9 cellular contexts compared by ENCODE assay signal in the genomic region with DNA sequence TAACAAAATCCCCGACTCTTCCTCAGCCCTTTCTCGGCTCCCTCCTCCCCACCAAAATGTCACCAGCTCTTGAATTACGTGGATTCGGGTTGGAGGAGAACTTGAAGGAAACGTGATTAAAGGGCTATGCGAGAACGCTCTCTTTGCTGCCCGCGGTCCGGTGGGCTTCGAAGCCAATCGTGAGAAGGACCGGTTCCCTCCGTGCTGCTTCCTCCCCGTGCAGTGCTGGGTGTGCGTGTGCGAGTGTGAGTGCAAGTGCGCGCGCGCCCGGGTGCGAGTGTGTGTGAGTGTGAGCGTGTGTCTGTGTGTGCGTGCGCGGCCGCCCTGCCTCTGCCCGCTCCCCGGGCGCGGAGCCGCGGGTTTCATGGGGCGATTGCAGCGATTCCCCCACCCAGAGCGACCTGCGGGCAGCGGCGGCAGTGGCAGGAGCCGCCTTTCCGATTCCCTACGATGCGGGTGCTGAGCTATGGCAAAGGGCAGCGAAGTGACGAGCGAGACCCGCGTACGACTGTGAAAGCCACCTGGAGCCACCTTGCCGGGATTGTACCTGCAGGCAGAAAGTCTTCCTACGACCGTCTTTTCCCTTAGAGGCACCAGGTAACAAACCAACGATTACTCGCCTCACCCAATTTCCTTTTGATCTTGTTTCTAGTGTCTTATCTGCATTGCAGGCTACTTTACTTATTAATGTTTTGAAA. TPM values are rescaled to one million over a fixed set of nuclear protein-coding genes. Genes with fewer than 3 reads are reported as not detected.
DNase-seq lines count a peak whose midpoint lies in the region; ATAC-seq and TF ChIP-seq lines count a peak whose summit lies in the region.
"Had no signal": no experiment of that assay in that cellular context is flagged by ENCODE, and none has a peak within 500 bp of the region (broad histone marks: within the 10 kb centered on the region; RNA-seq: fewer than 3 reads in every experiment).

No MANE protein-coding gene starts in this region.

- H3K36me3 Mint-ChIP-seq in activated T-cell treated with anti-CD3 and anti-CD28 coated beads, Interleukin-2, amount 50 U/mL, for 4 hours (ENCODE audit: insufficient read depth): no peaks in the 10 kb centered on the region
- H3K36me3 Mint-ChIP-seq in activated naive CD8-positive, alpha-beta T cell treated with anti-CD3 and anti-CD28 coated beads, Interleukin-2, amount 50 U/mL, for 24 hours (ENCODE audit: low read depth): peaks cover 1% of the 10 kb centered on the region

- no peaks in the 10 kb centered on the region for H3K9me3 Mint-ChIP-seq in activated T-cell treated with anti-CD3 and anti-CD28 coated beads, Interleukin-2, amount 50 U/mL, for 4 hours
- H3K9me3 Mint-ChIP-seq in activated naive CD8-positive, alpha-beta T cell treated with anti-CD3 and anti-CD28 coated beads, Interleukin-2, amount 50 U/mL, for 24 hours: no peaks in the 10 kb centered on the region

- H3K27me3 Mint-ChIP-seq in activated T-cell treated with anti-CD3 and anti-CD28 coated beads, Interleukin-2, amount 50 U/mL, for 4 hours (ENCODE audit: low read depth): peaks cover 71% of the 10 kb centered on the region
- H3K27me3 Mint-ChIP-seq in activated naive CD8-positive, alpha-beta T cell treated with anti-CD3 and anti-CD28 coated beads, Interleukin-2, amount 50 U/mL, for 24 hours: peaks cover 75% of the 10 kb centered on the region

- H3K4me3 Mint-ChIP-seq in activated T-cell treated with anti-CD3 and anti-CD28 coated beads, Interleukin-2, amount 50 U/mL, for 4 hours: peak overlapping the region; percentile 71
- H3K4me3 Mint-ChIP-seq in activated naive CD8-positive, alpha-beta T cell treated with anti-CD3 and anti-CD28 coated beads, Interleukin-2, amount 50 U/mL, for 24 hours: peak overlapping the region; percentile 57

- in situ Hi-C loops in transverse colon (cut with MboI; ENCODE audit: low pct_ligation_motif_present in 1 of 4, low pct_unique_long_range_greater_than_20kb in 1 of 4, low sequenced_read_pairs in 3 of 4): no loop called here

- peaks cover 38% of the 10 kb centered on the region for H3K4me1 Mint-ChIP-seq in activated T-cell treated with anti-CD3 and anti-CD28 coated beads, Interleukin-2, amount 50 U/mL, for 4 hours (ENCODE audit: low read depth)
- peaks cover 46% of the 10 kb centered on the region for H3K4me1 Mint-ChIP-seq in activated naive CD8-positive, alpha-beta T cell treated with anti-CD3 and anti-CD28 coated beads, Interleukin-2, amount 50 U/mL, for 24 hours

- H3K27ac ChIP-seq in layer of hippocampus (ENCODE audit: low read depth, low read length) (peak overlapping the region; percentile 22), transverse colon (peak overlapping the region in 1 of 4 donors; percentile 77), foreskin keratinocyte (no peak overlapping the region)

- no peak for TF ChIP-seq EP300 in transverse colon (IDR thresholded peaks at IDR 0.05; ENCODE audit: low read depth)

- H3K4me3 ChIP-seq in transverse colon: peak overlapping the region in 3 of 4 donors; percentile 14 to 59 (median 38)

- intact Hi-C loops in transverse colon (cut with DNase I; ENCODE audit: low total_unique reads): no loop called here

- no peak overlapping the region for H3K27ac Mint-ChIP-seq in activated naive CD8-positive, alpha-beta T cell treated with anti-CD3 and anti-CD28 coated beads, Interleukin-2, amount 50 U/mL, for 24 hours

- H3K4me1 ChIP-seq in transverse colon: peaks cover 0 to 26% (median 4%) of the 10 kb centered on the region in 4 donors
- no peaks in the 10 kb centered on the region for H3K4me1 ChIP-seq in foreskin keratinocyte

- no peak for DNase-seq in activated T-cell treated with anti-CD3 and anti-CD28 coated beads, Interleukin-2, amount 50 U/mL, for 4 hours
- DNase-seq in activated T-cell treated with anti-CD3 and anti-CD28 coated beads for 4 hours (no peak), transverse colon (no peak), foreskin keratinocyte (no peak)
- DNase-seq in activated naive CD8-positive, alpha-beta T cell treated with anti-CD3 and anti-CD28 coated beads, Interleukin-2, amount 50 U/mL, for 24 hours: no peak

- no peak for ATAC-seq in activated T-cell treated with anti-CD3 and anti-CD28 coated beads, Interleukin-2, amount 50 U/mL, for 4 hours
- ATAC-seq in activated naive CD8-positive, alpha-beta T cell treated with anti-CD3 and anti-CD28 coated beads, Interleukin-2, amount 50 U/mL, for 24 hours: no peak
- ATAC-seq in HG02884 (IDR thresholded peaks at IDR 0.05; ENCODE audit: unreplicated experiment) (no peak), foreskin keratinocyte (no peak), GM21367 (IDR thresholded peaks at IDR 0.05; ENCODE audit: unreplicated experiment) (no peak)

- TF ChIP-seq CTCF in transverse colon (IDR thresholded peaks at IDR 0.05): no peak
- TF ChIP-seq CTCF in foreskin keratinocyte (conservative IDR thresholded peaks at IDR 0.05): no peak

- H3K9me3 ChIP-seq in transverse colon: no peaks in the 10 kb centered on the region

- no peaks in the 10 kb centered on the region for H3K36me3 ChIP-seq in transverse colon

- WGBS in transverse colon (ENCODE audit: low coverage in 1 of 2), 2 donors: 9 to 15% methylated on average over 13 to 38 of the region's 55 CpGs

- no peak for TF ChIP-seq POLR2A in transverse colon (IDR thresholded peaks at IDR 0.05)

- H3K27me3 ChIP-seq in layer of hippocampus (ENCODE audit: control insufficient read depth, insufficient read depth, low read length) (peaks cover 18% of the 10 kb centered on the region), transverse colon (peaks cover 84% of the 10 kb centered on the region), foreskin keratinocyte (peaks cover 93% of the 10 kb centered on the region)

RNA-seq across cellular contexts. Expression of a gene that starts 1.4 kb away (rescaled TPM):
- 1 to 10 TPM in 1 of 3 donors, under 1 TPM in 2; 0.40 to 1.1 (median 0.46) TPM for total RNA-seq in activated T-cell treated with anti-CD3 and anti-CD28 coated beads, Interleukin-2, amount 50 U/mL, for 4 hours
- total RNA-seq in transverse colon (1 to 10 TPM in 3 of 4 donors, under 1 TPM in 1; 0.40 to 4.5 (median 1.5) TPM), foreskin keratinocyte (not detected in 2 replicates)
- not detected in 2 replicates for polyA plus RNA-seq in foreskin keratinocyte
- total RNA-seq: T-helper 2 cell treated with Interferon-gamma antibody and Interleukin-4, amounts not matched to agents 100 ng/mL and 5 ng/mL, for 36 hours had no signal
